Comparison of ENCODE assay signal across 8 cellular contexts in the genomic region with DNA sequence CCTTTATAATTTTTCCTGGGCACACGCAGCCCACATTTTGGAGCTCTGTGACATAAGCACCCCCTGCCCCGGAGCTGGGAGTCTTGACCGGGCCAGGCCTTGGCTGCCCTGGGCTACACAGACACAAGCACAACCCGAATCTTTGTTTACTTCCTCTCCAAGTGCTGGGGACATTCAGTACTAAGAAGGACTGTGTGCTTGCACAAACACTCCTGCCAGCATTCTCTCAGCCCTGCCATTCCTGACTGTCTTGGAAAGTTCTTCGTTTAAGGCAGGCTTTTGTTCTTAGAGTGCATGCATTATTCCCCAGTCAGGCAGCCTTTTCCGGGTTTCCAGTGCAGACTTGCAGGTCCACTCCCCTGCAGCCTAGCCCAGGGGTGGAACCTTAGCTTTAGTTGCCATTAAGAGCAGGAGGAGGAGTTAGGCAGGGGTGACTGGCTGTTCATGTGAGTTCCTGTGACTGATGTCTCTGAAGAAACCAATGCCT. TPM values are rescaled to one million over a fixed set of nuclear protein-coding genes. Genes with fewer than 3 reads are reported as not detected.
DNase-seq lines count a peak whose midpoint lies in the region; ATAC-seq and TF ChIP-seq lines count a peak whose summit lies in the region.

No MANE protein-coding gene starts in this region.

- H3K9me3 ChIP-seq in colonic mucosa = no peaks in the 10 kb centered on the region

- no peaks in the 10 kb centered on the region for H3K36me3 ChIP-seq in colonic mucosa

- intact Hi-C loops in colonic mucosa (cut with DNase I) = no loop called here

- peak overlapping the region; percentile 26 to 43 for H3K9ac ChIP-seq in colonic mucosa (ENCODE audit: low read depth in 2 of 2, low read length in 2 of 2)

- no peak overlapping the region for H3K4me3 Mint-ChIP-seq in stimulated activated effector memory CD8-positive, alpha-beta T cell treated with anti-CD3 and anti-CD28 coated beads, Interleukin-12 subunit alpha, Interleukin-12 subunit beta, amount 100 ng/mL, for 72 hours

- peak overlapping the region; percentile 69 for H3K27ac Mint-ChIP-seq in stimulated activated effector memory CD8-positive, alpha-beta T cell treated with anti-CD3 and anti-CD28 coated beads, Interleukin-12 subunit alpha, Interleukin-12 subunit beta, amount 100 ng/mL, for 72 hours

- peak; percentile 26 for DNase-seq in NCI-H460 (ENCODE audit: extremely low read depth, low read depth)
- peak; percentile 89 for DNase-seq in colonic mucosa
- peak; percentile 95 for DNase-seq in left kidney (ENCODE audit: low read depth, low spot score)
- DNase-seq in stimulated activated effector memory CD8-positive, alpha-beta T cell treated with anti-CD3 and anti-CD28 coated beads, Interleukin-12 subunit alpha, Interleukin-12 subunit beta, amount 100 ng/mL, for 72 hours (ENCODE audit: low spot score in 2 of 2) = no peak
- no peak for DNase-seq in stimulated activated CD8-positive, alpha-beta memory T cell treated with anti-CD3 and anti-CD28 coated beads, Interleukin-4, amount 100 ng/mL, for 48 hours
- no peak for DNase-seq in NCI-H446 treated with DMSO at 0.1 percent for 48 hours (lab: John Stamatoyannopoulos, UW)

- no peaks in the 10 kb centered on the region for H3K9me3 Mint-ChIP-seq in stimulated activated effector memory CD8-positive, alpha-beta T cell treated with anti-CD3 and anti-CD28 coated beads, Interleukin-12 subunit alpha, Interleukin-12 subunit beta, amount 100 ng/mL, for 72 hours

- H3K4me1 ChIP-seq in colonic mucosa = peaks cover 17% of the 10 kb centered on the region

- no peak for TF ChIP-seq CTCF in colonic mucosa (IDR thresholded peaks at IDR 0.05)

- H3K27me3 ChIP-seq in colonic mucosa = no peaks in the 10 kb centered on the region

- peak; percentile 51 for ATAC-seq in GM21717 (IDR thresholded peaks at IDR 0.05; ENCODE audit: unreplicated experiment)
- ATAC-seq in stimulated activated effector memory CD8-positive, alpha-beta T cell treated with anti-CD3 and anti-CD28 coated beads, Interleukin-12 subunit alpha, Interleukin-12 subunit beta, amount 100 ng/mL, for 72 hours = peak; percentile 41
- no peak for ATAC-seq in GM19467 (IDR thresholded peaks at IDR 0.05; ENCODE audit: unreplicated experiment)

- H3K27ac ChIP-seq in colonic mucosa = peak overlapping the region; percentile 58

- peaks cover 12% of the 10 kb centered on the region for H3K36me3 Mint-ChIP-seq in stimulated activated effector memory CD8-positive, alpha-beta T cell treated with anti-CD3 and anti-CD28 coated beads, Interleukin-12 subunit alpha, Interleukin-12 subunit beta, amount 100 ng/mL, for 72 hours

- H3K4me3 ChIP-seq in colonic mucosa = no peak overlapping the region

- peaks cover 73% of the 10 kb centered on the region for H3K4me1 Mint-ChIP-seq in stimulated activated effector memory CD8-positive, alpha-beta T cell treated with anti-CD3 and anti-CD28 coated beads, Interleukin-12 subunit alpha, Interleukin-12 subunit beta, amount 100 ng/mL, for 72 hours

RNA-seq across cellular contexts. Expression of a gene that starts 28.6 kb away (rescaled TPM):
- 6.0 and 6.2 TPM in 2 replicates for total RNA-seq in NCI-H460 (2014; rRNA removed; shearing (Covaris generic))
- 1.8 and 2.1 TPM in 2 replicates for polyA plus RNA-seq in NCI-H460 (2014; cell fraction: nucleus; rRNA removed)
- total RNA-seq in colonic mucosa = 10 to 100 TPM; 33.4 to 61.7 TPM

Comparison
In these comparisons a context has a peak if more than half of its experiments do, and no peak if none do; other contexts are left out.
1. DNase-seq: peak in NCI-H460 (single experiment), colonic mucosa (single experiment) and left kidney (single experiment); none in stimulated activated effector memory CD8-positive, alpha-beta T cell treated with anti-CD3 and anti-CD28 coated beads, Interleukin-12 subunit alpha, Interleukin-12 subunit beta, amount 100 ng/mL, for 72 hours (0 of 2), stimulated activated CD8-positive, alpha-beta memory T cell treated with anti-CD3 and anti-CD28 coated beads, Interleukin-4, amount 100 ng/mL, for 48 hours (single experiment) and NCI-H446 treated with DMSO at 0.1 percent for 48 hours (single experiment).